In genomic region chr7:135977020-135977741, GRCh38 we compare ENCODE assay signal across 8 cellular contexts. TPM values are rescaled to one million over a fixed set of nuclear protein-coding genes. Genes with fewer than 3 reads are reported as not detected.
A peak's percentile ranks its signal among the peaks of the same experiment; 100 is the strongest.
DNase-seq lines count a peak whose midpoint lies in the region; ATAC-seq and TF ChIP-seq lines count a peak whose summit lies in the region.

TSS of gene MTPN (minus strand) at chr7:135977359. CDS start at chr7:135977100, 259 bp downstream.

- H3K36me3 Mint-ChIP-seq in T-helper 1 cell treated with Interleukin-12 subunit alpha and Interleukin-12 subunit beta and Interleukin-4 antibody, amounts not matched to agents 30 μg/mL and 1 μg/mL, for 36 hours (ENCODE audit: low read depth), result peaks cover 7% of the 10 kb centered on the region

- H3K4me3 ChIP-seq in upper lobe of right lung, result peak within 1 kb of the TSS; percentile 98

- H3K9me3 ChIP-seq in upper lobe of right lung, result no peaks in the 10 kb centered on the region

- intact Hi-C loops in left cardiac atrium (cut with DNase I) (no loop called here), posterior vena cava (cut with DNase I) (loop anchor here in 1 of 2 donors (10.0 kb wide), 1 partner anchor 312 kb away; the partner anchor contains the start of gene STMP1), upper lobe of right lung (cut with DNase I) (no loop called here)

- peaks cover 5% of the 10 kb centered on the region for H3K36me3 ChIP-seq in upper lobe of right lung

- H3K27me3 ChIP-seq in upper lobe of right lung, result no peaks in the 10 kb centered on the region

- DNase-seq in GM13977 (ENCODE audit: low spot score) (peak; percentile 79), NCI-H1694 (lab: John Stamatoyannopoulos, UW) (peak; percentile 98), amniotic stem cell (lab: John Stamatoyannopoulos, UW) (peak; percentile 89), left cardiac atrium (peak; percentile 99), posterior vena cava (ENCODE audit: low spot score) (peak; percentile 100), upper lobe of right lung (peak; percentile 100)

- no peak for TF ChIP-seq CTCF in GM13977 (IDR thresholded peaks at IDR 0.05; ENCODE audit: extremely low read depth, insufficient read depth, missing control alignments)
- TF ChIP-seq CTCF in upper lobe of right lung (IDR thresholded peaks at IDR 0.05), result no peak

- H3K4me1 ChIP-seq in upper lobe of right lung, result peaks cover 58% of the 10 kb centered on the region

- peak within 1 kb of the TSS; percentile 90 for H3K27ac ChIP-seq in upper lobe of right lung

- in situ Hi-C loops in GM13977 (cut with MboI; ENCODE audit: low pct_unique_long_range_greater_than_20kb, low sequenced_read_pairs, unreplicated experiment), result no loop called here

- ATAC-seq in HG02884 (IDR thresholded peaks at IDR 0.05; ENCODE audit: unreplicated experiment) (peak; percentile 47), left cardiac atrium (peak; percentile 99 to 100), upper lobe of right lung (peak; percentile 98)

- H3K27ac Mint-ChIP-seq in T-helper 1 cell treated with Interleukin-12 subunit alpha and Interleukin-12 subunit beta and Interleukin-4 antibody, amounts not matched to agents 30 μg/mL and 1 μg/mL, for 36 hours, result peak within 1 kb of the TSS; percentile 87

- peaks cover 64% of the 10 kb centered on the region for H3K4me1 Mint-ChIP-seq in T-helper 1 cell treated with Interleukin-12 subunit alpha and Interleukin-12 subunit beta and Interleukin-4 antibody, amounts not matched to agents 30 μg/mL and 1 μg/mL, for 36 hours (ENCODE audit: low read depth)

- H3K4me3 Mint-ChIP-seq in T-helper 1 cell treated with Interleukin-12 subunit alpha and Interleukin-12 subunit beta and Interleukin-4 antibody, amounts not matched to agents 30 μg/mL and 1 μg/mL, for 36 hours, result peak within 1 kb of the TSS; percentile 97

- no peaks in the 10 kb centered on the region for H3K27me3 Mint-ChIP-seq in T-helper 1 cell treated with Interleukin-12 subunit alpha and Interleukin-12 subunit beta and Interleukin-4 antibody, amounts not matched to agents 30 μg/mL and 1 μg/mL, for 36 hours (ENCODE audit: low read depth)

- H3K9me3 Mint-ChIP-seq in T-helper 1 cell treated with Interleukin-12 subunit alpha and Interleukin-12 subunit beta and Interleukin-4 antibody, amounts not matched to agents 30 μg/mL and 1 μg/mL, for 36 hours, result no peaks in the 10 kb centered on the region

RNA-seq across cellular contexts. Expression of gene MTPN, which starts in this region (rescaled TPM):
- 100 to 1,000 TPM in 1 of 2 donors, 10 to 100 TPM in 1; 82.1 to 113 TPM for total RNA-seq in left cardiac atrium
- 10 to 100 TPM; 89.3 to 95.0 TPM for total RNA-seq in posterior vena cava
- total RNA-seq in upper lobe of right lung, result 130 TPM

Comparison
In these comparisons a context has a peak if more than half of its experiments do, and no peak if none do; other contexts are left out.
1. Peak in every context shown above with its lines: DNase-seq, ATAC-seq, H3K4me3 ChIP-seq and H3K27ac ChIP-seq.
2. ATAC-seq: peak in every context shown above with its lines; median percentile 100 in left cardiac atrium; 98 in upper lobe of right lung; 47 in HG02884.